1 cellular context compared by ENCODE assay signal in the genomic region with DNA sequence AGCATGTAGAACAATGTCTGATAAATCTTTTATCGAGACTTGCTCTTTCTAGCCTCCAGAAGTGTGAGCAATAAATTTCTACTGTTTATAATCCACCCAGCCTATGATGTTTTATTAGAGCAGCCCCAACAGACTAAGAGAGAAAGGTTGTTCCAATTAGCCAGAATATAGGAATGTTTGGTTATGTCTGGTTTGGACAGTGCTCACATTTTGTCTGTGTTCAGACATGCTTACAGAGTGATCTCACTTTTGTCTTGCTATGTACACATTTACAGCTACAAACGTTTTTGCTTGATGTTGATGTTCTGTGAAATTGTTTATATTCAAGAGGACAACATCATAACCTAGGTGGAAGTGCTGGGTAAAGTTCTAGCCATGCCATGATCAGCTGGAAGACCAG.
TF ChIP-seq lines count a peak whose summit lies in the region.

No MANE protein-coding gene starts in this region.

TF ChIP-seq in IMR-90, 13 proteins besides CTCF, POLR2A, EP300 and RAD21 (continued from another document):
- TF ChIP-seq, protein P1, sequence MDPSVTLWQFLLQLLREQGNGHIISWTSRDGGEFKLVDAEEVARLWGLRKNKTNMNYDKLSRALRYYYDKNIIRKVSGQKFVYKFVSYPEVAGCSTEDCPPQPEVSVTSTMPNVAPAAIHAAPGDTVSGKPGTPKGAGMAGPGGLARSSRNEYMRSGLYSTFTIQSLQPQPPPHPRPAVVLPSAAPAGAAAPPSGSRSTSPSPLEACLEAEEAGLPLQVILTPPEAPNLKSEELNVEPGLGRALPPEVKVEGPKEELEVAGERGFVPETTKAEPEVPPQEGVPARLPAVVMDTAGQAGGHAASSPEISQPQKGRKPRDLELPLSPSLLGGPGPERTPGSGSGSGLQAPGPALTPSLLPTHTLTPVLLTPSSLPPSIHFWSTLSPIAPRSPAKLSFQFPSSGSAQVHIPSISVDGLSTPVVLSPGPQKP (IDR thresholded peaks at IDR 0.05; ENCODE audit: borderline replicate concordance, low read depth, low read length): no peak
TF ChIP-seq in IMR-90: peak in this region for 0.
